ENCODE assay signal across 1 cellular context in genomic region chr3:16309558-16309957, GRCh38.
TF ChIP-seq lines count a peak whose summit lies in the region.

No MANE protein-coding gene starts in this region.

TF ChIP-seq in K562, 482 proteins besides CTCF, POLR2A, EP300 and RAD21 (continued from another document and continues in another):
- TF ChIP-seq KHSRP (IDR thresholded peaks at IDR 0.05) (no peak), ZNF511 (CRISPR knock-in tag; IDR thresholded peaks at IDR 0.05) (no peak), ZNF175 (CRISPR knock-in tag; IDR thresholded peaks at IDR 0.05; ENCODE audit: low read depth) (peak; percentile 68; the same call in 1 of the 2 replicates), MYNN (IDR thresholded peaks at IDR 0.05) (no peak), MYNN (CRISPR knock-in tag; IDR thresholded peaks at IDR 0.05) (no peak), RCOR1 (IDR thresholded peaks at IDR 0.05; ENCODE audit: borderline replicate concordance in 1 of 2, low read depth in 2 of 2, low read length in 2 of 2) (peak in 1 of 2 experiments; percentile 77; a peak in 2 of 4 replicates), ASH1L (IDR thresholded peaks at IDR 0.05; ENCODE audit: borderline replicate concordance, low read depth, partially characterized antibody) (no peak), CCNT2 (IDR thresholded peaks at IDR 0.05; ENCODE audit: borderline replicate concordance, extremely low read depth, insufficient read length, low read depth, low read length) (peak; percentile 22), SAFB2 (IDR thresholded peaks at IDR 0.05; ENCODE audit: borderline replicate concordance, low read depth, low read length, severe bottlenecking) (no peak), ZEB2 (IDR thresholded peaks at IDR 0.05) (peak; percentile 92), POLR3A (IDR thresholded peaks at IDR 0.05; ENCODE audit: borderline replicate concordance, extremely low read depth, insufficient read depth, insufficient read length) (no peak), DNMT1 (IDR thresholded peaks at IDR 0.05) (no peak), HMGN3 (IDR thresholded peaks at IDR 0.05; ENCODE audit: borderline replicate concordance, extremely low read depth, insufficient read length, low read depth, low read length) (no peak), CTBP1 (IDR thresholded peaks at IDR 0.05; ENCODE audit: borderline replicate concordance) (peak; percentile 39; the same call in 1 of the 2 replicates), DDX20 (tag; IDR thresholded peaks at IDR 0.05; ENCODE audit: low read depth) (no peak), SMAD1 (IDR thresholded peaks at IDR 0.05; ENCODE audit: low read depth, low read length, partially characterized antibody) (no peak), E2F4 (CRISPR knock-in tag; IDR thresholded peaks at IDR 0.05; ENCODE audit: low read depth) (no peak), KDM5B (IDR thresholded peaks at IDR 0.05; ENCODE audit: insufficient replicate concordance, low read depth, low read length) (no peak), DPF2 (IDR thresholded peaks at IDR 0.05) (peak; percentile 99), IRF2 (CRISPR knock-in tag; IDR thresholded peaks at IDR 0.05) (no peak), MECOM (CRISPR knock-in tag; IDR thresholded peaks at IDR 0.05) (no peak), CREM (IDR thresholded peaks at IDR 0.05; ENCODE audit: low read depth) (peak; percentile 53; the same call in 1 of the 2 replicates), XRCC3 (IDR thresholded peaks at IDR 0.05) (no peak), POLR2G (IDR thresholded peaks at IDR 0.05; ENCODE audit: low read depth, low read length) (no peak), SIX5 (IDR thresholded peaks at IDR 0.05; ENCODE audit: borderline replicate concordance in 1 of 2, insufficient read depth in 1 of 2, low read depth in 1 of 2, low read length in 2 of 2) (no peak), ZNF764 (CRISPR knock-in tag; IDR thresholded peaks at IDR 0.05; ENCODE audit: low read depth) (no peak), ELF4 (CRISPR knock-in tag; IDR thresholded peaks at IDR 0.05) (no peak), POLR2AphosphoS2 (IDR thresholded peaks at IDR 0.05; ENCODE audit: low read length) (no peak), PHTF2 (CRISPR knock-in tag; IDR thresholded peaks at IDR 0.05) (no peak), MIER1 (IDR thresholded peaks at IDR 0.05; ENCODE audit: low read depth) (no peak), ZNF184 (CRISPR knock-in tag; IDR thresholded peaks at IDR 0.05) (no peak), TCFL5 (CRISPR knock-in tag; conservative IDR thresholded peaks at IDR 0.05) (no peak), ZNF79 (CRISPR knock-in tag; IDR thresholded peaks at IDR 0.05; ENCODE audit: low read depth) (no peak), ZNF431 (CRISPR knock-in tag; IDR thresholded peaks at IDR 0.05) (no peak), GTF3C2 (IDR thresholded peaks at IDR 0.05; ENCODE audit: borderline replicate concordance, extremely low read depth, insufficient read length) (no peak), SRSF3 (IDR thresholded peaks at IDR 0.05; ENCODE audit: insufficient read depth, low read length) (no peak), GATA2 (CRISPR knock-in tag; IDR thresholded peaks at IDR 0.05) (no peak)
- TF ChIP-seq, protein P1, sequence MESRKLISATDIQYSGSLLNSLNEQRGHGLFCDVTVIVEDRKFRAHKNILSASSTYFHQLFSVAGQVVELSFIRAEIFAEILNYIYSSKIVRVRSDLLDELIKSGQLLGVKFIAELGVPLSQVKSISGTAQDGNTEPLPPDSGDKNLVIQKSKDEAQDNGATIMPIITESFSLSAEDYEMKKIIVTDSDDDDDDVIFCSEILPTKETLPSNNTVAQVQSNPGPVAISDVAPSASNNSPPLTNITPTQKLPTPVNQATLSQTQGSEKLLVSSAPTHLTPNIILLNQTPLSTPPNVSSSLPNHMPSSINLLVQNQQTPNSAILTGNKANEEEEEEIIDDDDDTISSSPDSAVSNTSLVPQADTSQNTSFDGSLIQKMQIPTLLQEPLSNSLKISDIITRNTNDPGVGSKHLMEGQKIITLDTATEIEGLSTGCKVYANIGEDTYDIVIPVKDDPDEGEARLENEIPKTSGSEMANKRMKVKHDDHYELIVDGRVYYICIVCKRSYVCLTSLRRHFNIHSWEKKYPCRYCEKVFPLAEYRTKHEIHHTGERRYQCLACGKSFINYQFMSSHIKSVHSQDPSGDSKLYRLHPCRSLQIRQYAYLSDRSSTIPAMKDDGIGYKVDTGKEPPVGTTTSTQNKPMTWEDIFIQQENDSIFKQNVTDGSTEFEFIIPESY (CRISPR knock-in tag; IDR thresholded peaks at IDR 0.05) = no peak
- TF ChIP-seq, protein P2, sequence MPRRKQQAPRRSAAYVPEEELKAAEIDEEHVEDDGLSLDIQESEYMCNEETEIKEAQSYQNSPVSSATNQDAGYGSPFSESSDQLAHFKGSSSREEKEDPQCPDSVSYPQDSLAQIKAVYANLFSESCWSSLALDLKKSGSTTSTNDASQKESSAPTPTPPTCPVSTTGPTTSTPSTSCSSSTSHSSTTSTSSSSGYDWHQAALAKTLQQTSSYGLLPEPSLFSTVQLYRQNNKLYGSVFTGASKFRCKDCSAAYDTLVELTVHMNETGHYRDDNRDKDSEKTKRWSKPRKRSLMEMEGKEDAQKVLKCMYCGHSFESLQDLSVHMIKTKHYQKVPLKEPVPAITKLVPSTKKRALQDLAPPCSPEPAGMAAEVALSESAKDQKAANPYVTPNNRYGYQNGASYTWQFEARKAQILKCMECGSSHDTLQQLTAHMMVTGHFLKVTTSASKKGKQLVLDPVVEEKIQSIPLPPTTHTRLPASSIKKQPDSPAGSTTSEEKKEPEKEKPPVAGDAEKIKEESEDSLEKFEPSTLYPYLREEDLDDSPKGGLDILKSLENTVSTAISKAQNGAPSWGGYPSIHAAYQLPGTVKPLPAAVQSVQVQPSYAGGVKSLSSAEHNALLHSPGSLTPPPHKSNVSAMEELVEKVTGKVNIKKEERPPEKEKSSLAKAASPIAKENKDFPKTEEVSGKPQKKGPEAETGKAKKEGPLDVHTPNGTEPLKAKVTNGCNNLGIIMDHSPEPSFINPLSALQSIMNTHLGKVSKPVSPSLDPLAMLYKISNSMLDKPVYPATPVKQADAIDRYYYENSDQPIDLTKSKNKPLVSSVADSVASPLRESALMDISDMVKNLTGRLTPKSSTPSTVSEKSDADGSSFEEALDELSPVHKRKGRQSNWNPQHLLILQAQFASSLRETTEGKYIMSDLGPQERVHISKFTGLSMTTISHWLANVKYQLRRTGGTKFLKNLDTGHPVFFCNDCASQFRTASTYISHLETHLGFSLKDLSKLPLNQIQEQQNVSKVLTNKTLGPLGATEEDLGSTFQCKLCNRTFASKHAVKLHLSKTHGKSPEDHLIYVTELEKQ (CRISPR knock-in tag; IDR thresholded peaks at IDR 0.05) = no peak
- TF ChIP-seq, protein P3, sequence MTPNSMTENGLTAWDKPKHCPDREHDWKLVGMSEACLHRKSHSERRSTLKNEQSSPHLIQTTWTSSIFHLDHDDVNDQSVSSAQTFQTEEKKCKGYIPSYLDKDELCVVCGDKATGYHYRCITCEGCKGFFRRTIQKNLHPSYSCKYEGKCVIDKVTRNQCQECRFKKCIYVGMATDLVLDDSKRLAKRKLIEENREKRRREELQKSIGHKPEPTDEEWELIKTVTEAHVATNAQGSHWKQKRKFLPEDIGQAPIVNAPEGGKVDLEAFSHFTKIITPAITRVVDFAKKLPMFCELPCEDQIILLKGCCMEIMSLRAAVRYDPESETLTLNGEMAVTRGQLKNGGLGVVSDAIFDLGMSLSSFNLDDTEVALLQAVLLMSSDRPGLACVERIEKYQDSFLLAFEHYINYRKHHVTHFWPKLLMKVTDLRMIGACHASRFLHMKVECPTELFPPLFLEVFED (CRISPR knock-in tag; conservative IDR thresholded peaks at IDR 0.05) = no peak
- TF ChIP-seq, protein P4, sequence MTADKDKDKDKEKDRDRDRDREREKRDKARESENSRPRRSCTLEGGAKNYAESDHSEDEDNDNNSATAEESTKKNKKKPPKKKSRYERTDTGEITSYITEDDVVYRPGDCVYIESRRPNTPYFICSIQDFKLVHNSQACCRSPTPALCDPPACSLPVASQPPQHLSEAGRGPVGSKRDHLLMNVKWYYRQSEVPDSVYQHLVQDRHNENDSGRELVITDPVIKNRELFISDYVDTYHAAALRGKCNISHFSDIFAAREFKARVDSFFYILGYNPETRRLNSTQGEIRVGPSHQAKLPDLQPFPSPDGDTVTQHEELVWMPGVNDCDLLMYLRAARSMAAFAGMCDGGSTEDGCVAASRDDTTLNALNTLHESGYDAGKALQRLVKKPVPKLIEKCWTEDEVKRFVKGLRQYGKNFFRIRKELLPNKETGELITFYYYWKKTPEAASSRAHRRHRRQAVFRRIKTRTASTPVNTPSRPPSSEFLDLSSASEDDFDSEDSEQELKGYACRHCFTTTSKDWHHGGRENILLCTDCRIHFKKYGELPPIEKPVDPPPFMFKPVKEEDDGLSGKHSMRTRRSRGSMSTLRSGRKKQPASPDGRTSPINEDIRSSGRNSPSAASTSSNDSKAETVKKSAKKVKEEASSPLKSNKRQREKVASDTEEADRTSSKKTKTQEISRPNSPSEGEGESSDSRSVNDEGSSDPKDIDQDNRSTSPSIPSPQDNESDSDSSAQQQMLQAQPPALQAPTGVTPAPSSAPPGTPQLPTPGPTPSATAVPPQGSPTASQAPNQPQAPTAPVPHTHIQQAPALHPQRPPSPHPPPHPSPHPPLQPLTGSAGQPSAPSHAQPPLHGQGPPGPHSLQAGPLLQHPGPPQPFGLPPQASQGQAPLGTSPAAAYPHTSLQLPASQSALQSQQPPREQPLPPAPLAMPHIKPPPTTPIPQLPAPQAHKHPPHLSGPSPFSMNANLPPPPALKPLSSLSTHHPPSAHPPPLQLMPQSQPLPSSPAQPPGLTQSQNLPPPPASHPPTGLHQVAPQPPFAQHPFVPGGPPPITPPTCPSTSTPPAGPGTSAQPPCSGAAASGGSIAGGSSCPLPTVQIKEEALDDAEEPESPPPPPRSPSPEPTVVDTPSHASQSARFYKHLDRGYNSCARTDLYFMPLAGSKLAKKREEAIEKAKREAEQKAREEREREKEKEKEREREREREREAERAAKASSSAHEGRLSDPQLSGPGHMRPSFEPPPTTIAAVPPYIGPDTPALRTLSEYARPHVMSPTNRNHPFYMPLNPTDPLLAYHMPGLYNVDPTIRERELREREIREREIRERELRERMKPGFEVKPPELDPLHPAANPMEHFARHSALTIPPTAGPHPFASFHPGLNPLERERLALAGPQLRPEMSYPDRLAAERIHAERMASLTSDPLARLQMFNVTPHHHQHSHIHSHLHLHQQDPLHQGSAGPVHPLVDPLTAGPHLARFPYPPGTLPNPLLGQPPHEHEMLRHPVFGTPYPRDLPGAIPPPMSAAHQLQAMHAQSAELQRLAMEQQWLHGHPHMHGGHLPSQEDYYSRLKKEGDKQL (CRISPR knock-in tag; IDR thresholded peaks at IDR 0.05; ENCODE audit: borderline replicate concordance) = no peak
- TF ChIP-seq, protein P5, sequence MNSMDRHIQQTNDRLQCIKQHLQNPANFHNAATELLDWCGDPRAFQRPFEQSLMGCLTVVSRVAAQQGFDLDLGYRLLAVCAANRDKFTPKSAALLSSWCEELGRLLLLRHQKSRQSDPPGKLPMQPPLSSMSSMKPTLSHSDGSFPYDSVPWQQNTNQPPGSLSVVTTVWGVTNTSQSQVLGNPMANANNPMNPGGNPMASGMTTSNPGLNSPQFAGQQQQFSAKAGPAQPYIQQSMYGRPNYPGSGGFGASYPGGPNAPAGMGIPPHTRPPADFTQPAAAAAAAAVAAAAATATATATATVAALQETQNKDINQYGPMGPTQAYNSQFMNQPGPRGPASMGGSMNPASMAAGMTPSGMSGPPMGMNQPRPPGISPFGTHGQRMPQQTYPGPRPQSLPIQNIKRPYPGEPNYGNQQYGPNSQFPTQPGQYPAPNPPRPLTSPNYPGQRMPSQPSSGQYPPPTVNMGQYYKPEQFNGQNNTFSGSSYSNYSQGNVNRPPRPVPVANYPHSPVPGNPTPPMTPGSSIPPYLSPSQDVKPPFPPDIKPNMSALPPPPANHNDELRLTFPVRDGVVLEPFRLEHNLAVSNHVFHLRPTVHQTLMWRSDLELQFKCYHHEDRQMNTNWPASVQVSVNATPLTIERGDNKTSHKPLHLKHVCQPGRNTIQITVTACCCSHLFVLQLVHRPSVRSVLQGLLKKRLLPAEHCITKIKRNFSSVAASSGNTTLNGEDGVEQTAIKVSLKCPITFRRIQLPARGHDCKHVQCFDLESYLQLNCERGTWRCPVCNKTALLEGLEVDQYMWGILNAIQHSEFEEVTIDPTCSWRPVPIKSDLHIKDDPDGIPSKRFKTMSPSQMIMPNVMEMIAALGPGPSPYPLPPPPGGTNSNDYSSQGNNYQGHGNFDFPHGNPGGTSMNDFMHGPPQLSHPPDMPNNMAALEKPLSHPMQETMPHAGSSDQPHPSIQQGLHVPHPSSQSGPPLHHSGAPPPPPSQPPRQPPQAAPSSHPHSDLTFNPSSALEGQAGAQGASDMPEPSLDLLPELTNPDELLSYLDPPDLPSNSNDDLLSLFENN (IDR thresholded peaks at IDR 0.05; ENCODE audit: low read depth in 2 of 2, low read length in 2 of 2) = peak in 1 of 2 experiments; percentile 45; a peak in 1 of 4 replicates
